In the genomic region with DNA sequence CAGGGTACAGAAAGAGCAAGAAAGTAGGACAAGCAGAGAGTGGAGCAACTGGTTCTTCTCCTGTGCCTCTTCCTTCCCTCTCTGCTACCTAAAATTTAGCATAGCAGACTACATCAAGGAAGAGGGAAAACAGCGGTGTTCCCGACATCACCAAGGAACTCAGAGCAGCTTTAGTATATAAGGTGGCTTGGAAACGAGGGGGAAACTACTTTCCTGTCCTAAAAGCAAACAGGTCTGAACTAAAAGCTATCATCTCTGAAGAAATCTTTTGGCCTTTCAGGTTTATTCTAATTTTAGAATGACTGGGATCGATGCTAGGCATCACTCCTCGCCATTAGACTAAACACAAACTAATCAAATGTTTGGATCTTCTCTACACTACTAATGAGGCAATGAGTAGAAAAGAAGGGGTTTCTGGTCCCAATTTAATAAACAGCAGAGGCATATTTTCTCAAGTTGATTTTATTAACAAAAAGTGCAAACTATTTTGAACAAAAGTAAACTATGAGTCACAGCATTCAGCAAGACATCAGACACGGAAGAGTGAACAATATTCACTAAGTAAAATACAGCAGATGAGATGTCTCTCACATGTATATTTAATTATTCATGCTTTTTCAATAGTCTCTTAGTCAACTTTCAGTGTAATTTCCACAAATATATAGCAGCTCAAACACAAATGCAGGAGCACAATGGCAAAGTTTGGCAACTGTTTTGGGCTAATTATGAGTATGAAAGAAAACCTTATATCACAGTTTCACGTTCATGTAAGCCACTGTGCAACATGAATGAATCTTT, we compare ENCODE assay signal across 1 cellular context.
TF ChIP-seq lines count a peak whose summit lies in the region.

No MANE protein-coding gene starts in this region.

TF ChIP-seq in GM23338, 12 proteins besides CTCF, POLR2A, EP300 and RAD21:
- TF ChIP-seq NANOG (IDR thresholded peaks at IDR 0.05; ENCODE audit: borderline replicate concordance) (no peak), JUNB (IDR thresholded peaks at IDR 0.05; ENCODE audit: unreplicated experiment) (no peak), POLR2AphosphoS5 (IDR thresholded peaks at IDR 0.05; ENCODE audit: low read depth) (no peak), ZNF331 (CRISPR knock-in tag; IDR thresholded peaks at IDR 0.05; ENCODE audit: low read depth) (no peak), EZH2phosphoT487 (IDR thresholded peaks at IDR 0.05; ENCODE audit: unreplicated experiment) (no peak), EZH2 (IDR thresholded peaks at IDR 0.05; ENCODE audit: low read depth, unreplicated experiment) (no peak), STAT1 (IDR thresholded peaks at IDR 0.05; ENCODE audit: unreplicated experiment) (no peak), CREB1 (CRISPR knock-in tag; IDR thresholded peaks at IDR 0.05; ENCODE audit: low read depth) (no peak), ZNF114 (CRISPR knock-in tag; IDR thresholded peaks at IDR 0.05) (no peak)
- TF ChIP-seq, protein P1, sequence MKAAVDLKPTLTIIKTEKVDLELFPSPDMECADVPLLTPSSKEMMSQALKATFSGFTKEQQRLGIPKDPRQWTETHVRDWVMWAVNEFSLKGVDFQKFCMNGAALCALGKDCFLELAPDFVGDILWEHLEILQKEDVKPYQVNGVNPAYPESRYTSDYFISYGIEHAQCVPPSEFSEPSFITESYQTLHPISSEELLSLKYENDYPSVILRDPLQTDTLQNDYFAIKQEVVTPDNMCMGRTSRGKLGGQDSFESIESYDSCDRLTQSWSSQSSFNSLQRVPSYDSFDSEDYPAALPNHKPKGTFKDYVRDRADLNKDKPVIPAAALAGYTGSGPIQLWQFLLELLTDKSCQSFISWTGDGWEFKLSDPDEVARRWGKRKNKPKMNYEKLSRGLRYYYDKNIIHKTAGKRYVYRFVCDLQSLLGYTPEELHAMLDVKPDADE (IDR thresholded peaks at IDR 0.05): no peak
- TF ChIP-seq, protein P2, sequence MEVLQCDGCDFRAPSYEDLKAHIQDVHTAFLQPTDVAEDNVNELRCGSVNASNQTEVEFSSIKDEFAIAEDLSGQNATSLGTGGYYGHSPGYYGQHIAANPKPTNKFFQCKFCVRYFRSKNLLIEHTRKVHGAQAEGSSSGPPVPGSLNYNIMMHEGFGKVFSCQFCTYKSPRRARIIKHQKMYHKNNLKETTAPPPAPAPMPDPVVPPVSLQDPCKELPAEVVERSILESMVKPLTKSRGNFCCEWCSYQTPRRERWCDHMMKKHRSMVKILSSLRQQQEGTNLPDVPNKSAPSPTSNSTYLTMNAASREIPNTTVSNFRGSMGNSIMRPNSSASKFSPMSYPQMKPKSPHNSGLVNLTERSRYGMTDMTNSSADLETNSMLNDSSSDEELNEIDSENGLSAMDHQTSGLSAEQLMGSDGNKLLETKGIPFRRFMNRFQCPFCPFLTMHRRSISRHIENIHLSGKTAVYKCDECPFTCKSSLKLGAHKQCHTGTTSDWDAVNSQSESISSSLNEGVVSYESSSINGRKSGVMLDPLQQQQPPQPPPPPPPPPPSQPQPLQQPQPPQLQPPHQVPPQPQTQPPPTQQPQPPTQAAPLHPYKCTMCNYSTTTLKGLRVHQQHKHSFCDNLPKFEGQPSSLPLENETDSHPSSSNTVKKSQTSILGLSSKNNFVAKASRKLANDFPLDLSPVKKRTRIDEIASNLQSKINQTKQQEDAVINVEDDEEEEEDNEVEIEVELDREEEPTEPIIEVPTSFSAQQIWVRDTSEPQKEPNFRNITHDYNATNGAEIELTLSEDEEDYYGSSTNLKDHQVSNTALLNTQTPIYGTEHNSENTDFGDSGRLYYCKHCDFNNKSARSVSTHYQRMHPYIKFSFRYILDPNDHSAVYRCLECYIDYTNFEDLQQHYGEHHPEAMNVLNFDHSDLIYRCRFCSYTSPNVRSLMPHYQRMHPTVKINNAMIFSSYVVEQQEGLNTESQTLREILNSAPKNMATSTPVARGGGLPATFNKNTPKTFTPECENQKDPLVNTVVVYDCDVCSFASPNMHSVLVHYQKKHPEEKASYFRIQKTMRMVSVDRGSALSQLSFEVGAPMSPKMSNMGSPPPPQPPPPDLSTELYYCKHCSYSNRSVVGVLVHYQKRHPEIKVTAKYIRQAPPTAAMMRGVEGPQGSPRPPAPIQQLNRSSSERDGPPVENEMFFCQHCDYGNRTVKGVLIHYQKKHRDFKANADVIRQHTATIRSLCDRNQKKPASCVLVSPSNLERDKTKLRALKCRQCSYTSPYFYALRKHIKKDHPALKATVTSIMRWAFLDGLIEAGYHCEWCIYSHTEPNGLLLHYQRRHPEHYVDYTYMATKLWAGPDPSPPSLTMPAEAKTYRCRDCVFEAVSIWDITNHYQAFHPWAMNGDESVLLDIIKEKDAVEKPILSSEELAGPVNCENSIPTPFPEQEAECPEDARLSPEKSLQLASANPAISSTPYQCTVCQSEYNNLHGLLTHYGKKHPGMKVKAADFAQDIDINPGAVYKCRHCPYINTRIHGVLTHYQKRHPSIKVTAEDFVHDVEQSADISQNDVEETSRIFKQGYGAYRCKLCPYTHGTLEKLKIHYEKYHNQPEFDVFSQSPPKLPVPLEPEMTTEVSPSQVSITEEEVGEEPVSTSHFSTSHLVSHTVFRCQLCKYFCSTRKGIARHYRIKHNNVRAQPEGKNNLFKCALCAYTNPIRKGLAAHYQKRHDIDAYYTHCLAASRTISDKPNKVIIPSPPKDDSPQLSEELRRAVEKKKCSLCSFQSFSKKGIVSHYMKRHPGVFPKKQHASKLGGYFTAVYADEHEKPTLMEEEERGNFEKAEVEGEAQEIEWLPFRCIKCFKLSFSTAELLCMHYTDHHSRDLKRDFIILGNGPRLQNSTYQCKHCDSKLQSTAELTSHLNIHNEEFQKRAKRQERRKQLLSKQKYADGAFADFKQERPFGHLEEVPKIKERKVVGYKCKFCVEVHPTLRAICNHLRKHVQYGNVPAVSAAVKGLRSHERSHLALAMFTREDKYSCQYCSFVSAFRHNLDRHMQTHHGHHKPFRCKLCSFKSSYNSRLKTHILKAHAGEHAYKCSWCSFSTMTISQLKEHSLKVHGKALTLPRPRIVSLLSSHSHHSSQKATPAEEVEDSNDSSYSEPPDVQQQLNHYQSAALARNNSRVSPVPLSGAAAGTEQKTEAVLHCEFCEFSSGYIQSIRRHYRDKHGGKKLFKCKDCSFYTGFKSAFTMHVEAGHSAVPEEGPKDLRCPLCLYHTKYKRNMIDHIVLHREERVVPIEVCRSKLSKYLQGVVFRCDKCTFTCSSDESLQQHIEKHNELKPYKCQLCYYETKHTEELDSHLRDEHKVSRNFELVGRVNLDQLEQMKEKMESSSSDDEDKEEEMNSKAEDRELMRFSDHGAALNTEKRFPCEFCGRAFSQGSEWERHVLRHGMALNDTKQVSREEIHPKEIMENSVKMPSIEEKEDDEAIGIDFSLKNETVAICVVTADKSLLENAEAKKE (CRISPR knock-in tag; IDR thresholded peaks at IDR 0.05): no peak
- TF ChIP-seq, protein P3, sequence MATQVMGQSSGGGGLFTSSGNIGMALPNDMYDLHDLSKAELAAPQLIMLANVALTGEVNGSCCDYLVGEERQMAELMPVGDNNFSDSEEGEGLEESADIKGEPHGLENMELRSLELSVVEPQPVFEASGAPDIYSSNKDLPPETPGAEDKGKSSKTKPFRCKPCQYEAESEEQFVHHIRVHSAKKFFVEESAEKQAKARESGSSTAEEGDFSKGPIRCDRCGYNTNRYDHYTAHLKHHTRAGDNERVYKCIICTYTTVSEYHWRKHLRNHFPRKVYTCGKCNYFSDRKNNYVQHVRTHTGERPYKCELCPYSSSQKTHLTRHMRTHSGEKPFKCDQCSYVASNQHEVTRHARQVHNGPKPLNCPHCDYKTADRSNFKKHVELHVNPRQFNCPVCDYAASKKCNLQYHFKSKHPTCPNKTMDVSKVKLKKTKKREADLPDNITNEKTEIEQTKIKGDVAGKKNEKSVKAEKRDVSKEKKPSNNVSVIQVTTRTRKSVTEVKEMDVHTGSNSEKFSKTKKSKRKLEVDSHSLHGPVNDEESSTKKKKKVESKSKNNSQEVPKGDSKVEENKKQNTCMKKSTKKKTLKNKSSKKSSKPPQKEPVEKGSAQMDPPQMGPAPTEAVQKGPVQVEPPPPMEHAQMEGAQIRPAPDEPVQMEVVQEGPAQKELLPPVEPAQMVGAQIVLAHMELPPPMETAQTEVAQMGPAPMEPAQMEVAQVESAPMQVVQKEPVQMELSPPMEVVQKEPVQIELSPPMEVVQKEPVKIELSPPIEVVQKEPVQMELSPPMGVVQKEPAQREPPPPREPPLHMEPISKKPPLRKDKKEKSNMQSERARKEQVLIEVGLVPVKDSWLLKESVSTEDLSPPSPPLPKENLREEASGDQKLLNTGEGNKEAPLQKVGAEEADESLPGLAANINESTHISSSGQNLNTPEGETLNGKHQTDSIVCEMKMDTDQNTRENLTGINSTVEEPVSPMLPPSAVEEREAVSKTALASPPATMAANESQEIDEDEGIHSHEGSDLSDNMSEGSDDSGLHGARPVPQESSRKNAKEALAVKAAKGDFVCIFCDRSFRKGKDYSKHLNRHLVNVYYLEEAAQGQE (IDR thresholded peaks at IDR 0.05; ENCODE audit: unreplicated experiment): no peak
